In genomic region chr7:120740348-120740747, GRCh38 we compare ENCODE assay signal across 10 cellular contexts.
DNase-seq lines count a peak whose midpoint lies in the region; ATAC-seq and TF ChIP-seq lines count a peak whose summit lies in the region.
"Had no signal": no experiment of that assay in that cellular context is flagged by ENCODE, and none has a peak within 500 bp of the region (broad histone marks: within the 10 kb centered on the region; RNA-seq: fewer than 3 reads in every experiment).

No MANE protein-coding gene starts in this region.

- 20% methylated on average over 3 of the region's 3 CpGs for WGBS in liver

- H3K4me3 ChIP-seq in brain microvascular endothelial cell (ENCODE audit: low read depth, low read length) (no peak overlapping the region), liver (ENCODE audit: low read depth in 1 of 3, low read length in 3 of 3) (peak overlapping the region; percentile 30 to 48 (median 46))

- ATAC-seq in GM21367 (IDR thresholded peaks at IDR 0.05; ENCODE audit: unreplicated experiment) = no peak
- ATAC-seq: activated T-helper 17 cell treated with anti-CD3 and anti-CD28 coated beads, Interleukin-2, amount 50 U/mL, for 72 hours had no signal

- H3K9ac ChIP-seq in liver (ENCODE audit: low read depth in 1 of 2, low read length in 2 of 2) = peak overlapping the region in 1 of 2 donors; percentile 36

- in situ Hi-C loops in ACHN (cut with HindIII; ENCODE audit: low pct_ligation_motif_present, low pct_unique_long_range_greater_than_20kb, low sequenced_read_pairs) = no loop called here
- in situ Hi-C loops in brain microvascular endothelial cell (cut with HindIII; ENCODE audit: low pct_ligation_motif_present, low sequenced_read_pairs) = no loop called here

- TF ChIP-seq RAD21 in liver (IDR thresholded peaks at IDR 0.05) = no peak

- H3K27me3 ChIP-seq in brain microvascular endothelial cell (replicated peaks) (no peaks in the 10 kb centered on the region), liver (ENCODE audit: control insufficient read depth in 4 of 4, insufficient read depth in 4 of 4, low read length in 3 of 4) (no peaks in the 10 kb centered on the region)

- H3K36me3 ChIP-seq in brain microvascular endothelial cell (replicated peaks) (no peaks in the 10 kb centered on the region), liver (ENCODE audit: control insufficient read depth in 4 of 4, insufficient read depth in 3 of 4, low read depth in 1 of 4, low read length in 3 of 4) (no peaks in the 10 kb centered on the region)

- H3K27ac ChIP-seq in brain microvascular endothelial cell (no peak overlapping the region), liver (ENCODE audit: low read depth in 1 of 2, low read length in 2 of 2) (peak overlapping the region in 1 of 2 donors; percentile 6)
- H3K27ac ChIP-seq: VCaP had no signal

- DNase-seq in ACHN (peak; percentile 19), LHCN-M2 (ENCODE audit: low read depth) (peak; percentile 46), brain microvascular endothelial cell (peak; percentile 62), Kasumi-1 (lab: John Stamatoyannopoulos, UW) (no peak), GM20000 (ENCODE audit: low spot score) (no peak)
- DNase-seq in activated CD4-positive, alpha-beta T cell treated with anti-CD3 and anti-CD28 coated beads for 48 hours = no peak

- no peaks in the 10 kb centered on the region for H3K4me1 ChIP-seq in liver (ENCODE audit: control insufficient read depth in 4 of 4, insufficient read depth in 4 of 4, low read length in 3 of 4)

- TF ChIP-seq CTCF in brain microvascular endothelial cell (IDR thresholded peaks at IDR 0.05; ENCODE audit: low read depth, low read length, missing control alignments) = no peak
- TF ChIP-seq CTCF in liver (IDR thresholded peaks at IDR 0.05; ENCODE audit: low read depth, low read length, missing input control) = no peak
- no peak for TF ChIP-seq CTCF in GM20000 (IDR thresholded peaks at IDR 0.05; ENCODE audit: extremely low read depth, missing control alignments)

- H3K9me3 ChIP-seq in liver (ENCODE audit: control insufficient read depth in 4 of 4, low read length in 3 of 4) = no peaks in the 10 kb centered on the region

TF ChIP-seq in liver, 16 proteins besides CTCF, POLR2A, EP300 and RAD21:
- TF ChIP-seq REST (IDR thresholded peaks at IDR 0.05) (no peak), GABPA (IDR thresholded peaks at IDR 0.05 in 1 of 2, conservative IDR thresholded peaks at IDR 0.05 in 1 of 2) (no peak), TAF1 (conservative IDR thresholded peaks at IDR 0.05) (no peak), NR2F2 (IDR thresholded peaks at IDR 0.05) (no peak), MAX (IDR thresholded peaks at IDR 0.05) (no peak), ZBTB33 (IDR thresholded peaks at IDR 0.05) (no peak), YY1 (IDR thresholded peaks at IDR 0.05) (no peak), FOXA2 (IDR thresholded peaks at IDR 0.05) (no peak), JUND (IDR thresholded peaks at IDR 0.05) (no peak), HNF4A (conservative IDR thresholded peaks at IDR 0.05) (no peak), RXRA (IDR thresholded peaks at IDR 0.05) (no peak), ATF3 (IDR thresholded peaks at IDR 0.05) (no peak), FOXA1 (IDR thresholded peaks at IDR 0.05) (no peak), EGR1 (IDR thresholded peaks at IDR 0.05; ENCODE audit: low read depth in 2 of 2) (no peak), SP1 (IDR thresholded peaks at IDR 0.05) (no peak), HNF4G (IDR thresholded peaks at IDR 0.05) (no peak)

Comparison
In these comparisons a context has a peak if more than half of its experiments do, and no peak if none do; other contexts are left out.
1. DNase-seq: peak in ACHN (single experiment), LHCN-M2 (single experiment) and brain microvascular endothelial cell (single experiment); none in Kasumi-1 (0 of 2), activated CD4-positive, alpha-beta T cell treated with anti-CD3 and anti-CD28 coated beads for 48 hours (single experiment) and GM20000 (single experiment).